9 cellular contexts compared by ENCODE assay signal in genomic region chr15:98483575-98484130, GRCh38.
"Had no signal": no experiment of that assay in that cellular context is flagged by ENCODE, and none has a peak within 500 bp of the region (broad histone marks: within the 10 kb centered on the region; RNA-seq: fewer than 3 reads in every experiment).

No MANE protein-coding gene starts in this region.

- H3K9ac ChIP-seq: KMS-11 had no signal

- H3K27ac ChIP-seq: HL-60, KMS-11 had no signal

- ATAC-seq: HepG2, K562 had no signal

- H3K4me3 ChIP-seq: K562 had no signal

- H3K4me3 Mint-ChIP-seq: IgD-negative memory B cell had no signal

- DNase-seq: IMR-90, KBM-7, KG1 had no signal

- H3K36me3 Mint-ChIP-seq: IgD-negative memory B cell had no signal

- FAIRE-seq: HepG2, HTR-8/SVneo, K562 had no signal

- H3K27ac Mint-ChIP-seq: IgD-negative memory B cell had no signal

- H3K4me2 ChIP-seq: KMS-11 had no signal
